ENCODE assay signal across 17 cellular contexts in genomic region chr1:170581041-170581440, GRCh38. TPM values are rescaled to one million over a fixed set of nuclear protein-coding genes. Genes with fewer than 3 reads are reported as not detected.
DNase-seq lines count a peak whose midpoint lies in the region; ATAC-seq, FAIRE-seq and TF ChIP-seq lines count a peak whose summit lies in the region.
"Had no signal": no experiment of that assay in that cellular context is flagged by ENCODE, and none has a peak within 500 bp of the region (broad histone marks: within the 10 kb centered on the region; RNA-seq: fewer than 3 reads in every experiment).

No MANE protein-coding gene starts in this region.

- TF ChIP-seq CTCF in fibroblast of mammary gland (conservative IDR thresholded peaks at IDR 0.05; ENCODE audit: control insufficient read depth, insufficient read depth, low read depth, low read length), result no peak
- no peak for TF ChIP-seq CTCF in lower lobe of right lung (IDR thresholded peaks at IDR 0.05)
- TF ChIP-seq CTCF in thyroid gland (IDR thresholded peaks at IDR 0.05), result no peak

- peak; percentile 12 to 32 for ATAC-seq in lower lobe of right lung
- no peak for ATAC-seq in HG02970 (IDR thresholded peaks at IDR 0.05; ENCODE audit: low FRiP score, unreplicated experiment)

- H3K9me2 ChIP-seq in Karpas-422 (replicated peaks; ENCODE audit: insufficient read depth, low read length), result no peaks in the 10 kb centered on the region

- no peaks in the 10 kb centered on the region for H3K27me3 ChIP-seq in Karpas-422 (ENCODE audit: low read length)
- H3K27me3 ChIP-seq in lower lobe of right lung (ENCODE audit: low read depth), result no peaks in the 10 kb centered on the region
- H3K27me3 ChIP-seq in thyroid gland, result no peaks in the 10 kb centered on the region

- no peaks in the 10 kb centered on the region for H3K36me3 ChIP-seq in Karpas-422 (ENCODE audit: insufficient read depth, low read length)
- H3K36me3 ChIP-seq in lower lobe of right lung, result no peaks in the 10 kb centered on the region
- no peaks in the 10 kb centered on the region for H3K36me3 ChIP-seq in thyroid gland

- no peak overlapping the region for H3K9ac ChIP-seq in Karpas-422 (ENCODE audit: low read length)

- no peaks in the 10 kb centered on the region for H3K4me1 ChIP-seq in Karpas-422 (ENCODE audit: low read length)
- no peaks in the 10 kb centered on the region for H3K4me1 ChIP-seq in lower lobe of right lung
- H3K4me1 ChIP-seq in thyroid gland, result no peaks in the 10 kb centered on the region

- DNase-seq in Karpas-422, result peak; percentile 20
- peak; percentile 50 for DNase-seq in fibroblast of mammary gland (ENCODE audit: low read depth)
- no peak for DNase-seq in lower lobe of right lung
- DNase-seq in thyroid gland, result peak; percentile 3 to 6
- no peak for DNase-seq in activated CD4-positive, alpha-beta T cell treated with anti-CD3 and anti-CD28 coated beads for 48 hours
- DNase-seq in H54 (ENCODE audit: insufficient read length, low spot score), result no peak
- DNase-seq: ACHN; Calu3; CD4-positive, CD25-positive, alpha-beta regulatory T cell; DMS79; GDM1; MM.1S; NCI-H2029; NCI-H2171 treated with DMSO at 0.1 percent for 48 hours; NCI-H510A; NCI-H82 had no signal

- intact Hi-C loops in lower lobe of right lung (cut with DNase I) (no loop called here), thyroid gland (cut with DNase I) (no loop called here)

- no peaks in the 10 kb centered on the region for H3K9me3 ChIP-seq in Karpas-422 (ENCODE audit: low read length)
- no peaks in the 10 kb centered on the region for H3K9me3 ChIP-seq in lower lobe of right lung
- H3K9me3 ChIP-seq in thyroid gland, result no peaks in the 10 kb centered on the region

- H3K4me2 ChIP-seq in Karpas-422 (ENCODE audit: low read depth, low read length, poor library complexity, severe bottlenecking), result no peak overlapping the region

- no peak for FAIRE-seq in H54 (lab: Jason Lieb, UNC)

- TF ChIP-seq POLR2A in thyroid gland (IDR thresholded peaks at IDR 0.05), result no peak
- TF ChIP-seq POLR2A in H54 (IDR thresholded peaks at IDR 0.05; ENCODE audit: low read depth, low read length), result no peak

- H3K4me3 ChIP-seq in Karpas-422 (ENCODE audit: low read length), result no peak overlapping the region
- no peak overlapping the region for H3K4me3 ChIP-seq in fibroblast of mammary gland (ENCODE audit: control insufficient read depth, low read depth, low read length)
- H3K4me3 ChIP-seq in lower lobe of right lung, result no peak overlapping the region
- no peak overlapping the region for H3K4me3 ChIP-seq in thyroid gland (replicated peaks in 1 of 3)

- H4K20me1 ChIP-seq in Karpas-422 (ENCODE audit: insufficient read depth, low read depth, low read length), result no peaks in the 10 kb centered on the region

- H3K79me2 ChIP-seq in Karpas-422 (ENCODE audit: low read length), result no peaks in the 10 kb centered on the region

- H2AFZ ChIP-seq in Karpas-422 (ENCODE audit: low read length), result no peak overlapping the region

- H3K27ac ChIP-seq in Karpas-422 (ENCODE audit: low read length), result no peak overlapping the region
- no peak overlapping the region for H3K27ac ChIP-seq in lower lobe of right lung
- H3K27ac ChIP-seq in thyroid gland, result no peak overlapping the region

RNA-seq across cellular contexts. Expression of gene GORAB, which starts 49.1 kb away (rescaled TPM):
- total RNA-seq in Karpas-422 (2014; rRNA removed; shearing (Covaris generic); ENCODE audit: low replicate concordance), result 7.2 and 13.1 TPM in 2 replicates
- 12.2 TPM for total RNA-seq in lower lobe of right lung
- total RNA-seq in thyroid gland, result 10 to 100 TPM; 13.6 to 29.3 (median 16.7) TPM

Comparison
In these comparisons a context has a peak if more than half of its experiments do, and no peak if none do; other contexts are left out.
1. DNase-seq: peak in Karpas-422 (single experiment), fibroblast of mammary gland (single experiment) and thyroid gland (2 of 2); none in lower lobe of right lung (single experiment), activated CD4-positive, alpha-beta T cell treated with anti-CD3 and anti-CD28 coated beads for 48 hours (single experiment) and H54 (single experiment).